ENCODE assay signal across 7 cellular contexts in the genomic region with DNA sequence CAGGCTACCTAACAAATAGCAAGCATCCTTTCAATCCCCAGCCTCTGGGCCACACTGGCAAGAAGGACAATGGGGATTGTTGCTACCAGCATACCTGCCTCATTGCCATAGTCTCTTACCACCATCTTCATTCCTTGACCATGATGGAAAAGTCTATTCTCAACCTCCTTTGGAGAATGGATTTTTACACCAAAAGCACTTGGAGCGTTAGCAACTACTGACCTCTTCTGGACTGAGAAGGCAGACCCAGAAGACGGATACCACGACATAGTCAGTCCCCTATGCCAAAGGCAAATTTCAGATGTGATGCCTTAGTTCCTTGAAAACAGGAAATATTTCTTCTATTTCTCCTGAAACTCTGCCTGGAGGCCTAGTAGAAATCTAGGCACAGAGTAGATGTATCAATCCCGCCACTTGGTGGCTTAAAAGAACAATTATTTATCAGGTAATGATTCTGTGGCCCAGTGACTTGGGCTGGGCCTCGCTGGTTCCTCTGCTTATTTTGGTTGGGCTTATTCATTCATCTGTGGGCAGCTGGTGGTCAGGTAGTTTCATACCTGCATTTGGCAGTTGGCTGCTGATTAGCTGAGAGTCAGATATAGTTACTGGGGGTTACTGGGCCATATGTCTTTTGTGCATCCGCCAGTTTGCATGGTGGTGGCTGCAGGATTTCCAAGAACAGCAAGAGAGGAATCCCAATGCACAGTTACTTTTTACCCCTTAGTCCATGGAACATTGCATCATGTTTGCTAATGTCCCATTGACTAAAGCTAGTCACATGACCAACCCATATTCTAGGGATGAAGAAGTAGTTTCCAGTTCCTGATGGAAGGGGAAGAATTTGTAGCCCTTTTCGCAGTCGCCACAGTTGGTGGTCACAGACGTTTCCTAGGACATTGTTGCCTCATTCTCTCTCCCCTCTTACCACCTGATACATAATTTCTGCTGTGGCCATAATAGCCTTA.
DNase-seq lines count a peak whose midpoint lies in the region; ATAC-seq and TF ChIP-seq lines count a peak whose summit lies in the region.

No MANE protein-coding gene starts in this region.

- no peak for ATAC-seq in GM18517 (IDR thresholded peaks at IDR 0.05; ENCODE audit: unreplicated experiment)

- TF ChIP-seq CTCF in GM12873 (IDR thresholded peaks at IDR 0.05; ENCODE audit: insufficient read depth, low read depth, low read length, missing control alignments) (peak; percentile 25), LNCaP clone FGC (IDR thresholded peaks at IDR 0.05; ENCODE audit: control insufficient read depth, extremely low read depth, insufficient read depth) (peak; percentile 58), epithelial cell of esophagus (IDR thresholded peaks at IDR 0.05; ENCODE audit: insufficient read depth, low read depth, low read length, missing control alignments) (peak; percentile 67), retinal pigment epithelial cell (conservative IDR thresholded peaks at IDR 0.05; ENCODE audit: low read depth, low read length) (peak; percentile 59)

- no peak overlapping the region for H3K4me3 ChIP-seq in LNCaP clone FGC (ENCODE audit: low read depth, low read length)
- H3K4me3 ChIP-seq in epithelial cell of esophagus (ENCODE audit: low read length): no peak overlapping the region
- no peak overlapping the region for H3K4me3 ChIP-seq in retinal pigment epithelial cell (ENCODE audit: low read length)

- DNase-seq in LNCaP clone FGC (ENCODE audit: low read depth) (no peak), epithelial cell of esophagus (ENCODE audit: low read depth) (peak; percentile 42), retinal pigment epithelial cell (ENCODE audit: low read depth) (no peak), GDM1 (lab: John Stamatoyannopoulos, UW) (no peak), SIG-M5 treated with dmso at 0.1 percent for 504 hours (lab: John Stamatoyannopoulos, UW; ENCODE audit: unreplicated experiment) (no peak)
